Comparison of ENCODE assay signal across 21 cellular contexts in genomic region chr10:43853369-43853768, GRCh38.
A peak's percentile ranks its signal among the peaks of the same experiment; 100 is the strongest.
DNase-seq lines count a peak whose midpoint lies in the region; ATAC-seq and TF ChIP-seq lines count a peak whose summit lies in the region.
"Had no signal": no experiment of that assay in that cellular context is flagged by ENCODE, and none has a peak within 500 bp of the region (broad histone marks: within the 10 kb centered on the region; RNA-seq: fewer than 3 reads in every experiment).

No MANE protein-coding gene starts in this region.

- no peaks in the 10 kb centered on the region for H4K20me1 ChIP-seq in hepatocyte (ENCODE audit: insufficient read depth, poor library complexity, severe bottlenecking)
- H4K20me1 ChIP-seq in Karpas-422 (ENCODE audit: insufficient read depth, low read depth, low read length): no peaks in the 10 kb centered on the region
- H4K20me1 ChIP-seq: BLaER1 had no signal

- 97% methylated on average over 7 of the region's 7 CpGs for WGBS in hepatocyte (ENCODE audit: low lambda C conversion rate, missing lambda C conversion rate)

- H3K27me3 ChIP-seq in hepatocyte (no peaks in the 10 kb centered on the region), Karpas-422 (ENCODE audit: low read length) (no peaks in the 10 kb centered on the region)
- H3K27me3 ChIP-seq: BLaER1, SJCRH30 had no signal

- no peaks in the 10 kb centered on the region for H3K79me2 ChIP-seq in hepatocyte
- H3K79me2 ChIP-seq in Karpas-422 (ENCODE audit: low read length): no peaks in the 10 kb centered on the region

- H3K36me3 ChIP-seq in SK-N-MC (ENCODE audit: insufficient read depth, low read length) (no peaks in the 10 kb centered on the region), hepatocyte (replicated peaks; ENCODE audit: insufficient read depth, low read depth) (no peaks in the 10 kb centered on the region), Karpas-422 (ENCODE audit: insufficient read depth, low read length) (no peaks in the 10 kb centered on the region)
- H3K36me3 ChIP-seq: BLaER1, SJCRH30 had no signal

- no peak for TF ChIP-seq CTCF in hepatocyte (IDR thresholded peaks at IDR 0.05; ENCODE audit: poor library complexity)

- H3K4me1 ChIP-seq in hepatocyte (ENCODE audit: insufficient read depth) (no peaks in the 10 kb centered on the region), Karpas-422 (ENCODE audit: low read length) (peaks cover 16% of the 10 kb centered on the region)
- H3K4me1 ChIP-seq: SJCRH30 had no signal

- H3K4me3 ChIP-seq in SK-N-MC (no peak overlapping the region), hepatocyte (no peak overlapping the region), Karpas-422 (ENCODE audit: low read length) (no peak overlapping the region)
- H3K4me3 ChIP-seq: BLaER1, SJCRH30 had no signal

- ATAC-seq in HG03025 (IDR thresholded peaks at IDR 0.05; ENCODE audit: low FRiP score, unreplicated experiment) (no peak), HG03442 (IDR thresholded peaks at IDR 0.05; ENCODE audit: unreplicated experiment) (no peak)

- no peaks in the 10 kb centered on the region for H3K9me2 ChIP-seq in hepatocyte (replicated peaks; ENCODE audit: insufficient read depth)
- no peaks in the 10 kb centered on the region for H3K9me2 ChIP-seq in Karpas-422 (replicated peaks; ENCODE audit: insufficient read depth, low read length)

- H3K27ac ChIP-seq in SK-N-MC: peak overlapping the region; percentile 64; the same call in 1 of the 2 replicates
- H3K27ac ChIP-seq in hepatocyte: peak overlapping the region; percentile 42
- no peak overlapping the region for H3K27ac ChIP-seq in Karpas-422 (ENCODE audit: low read length)
- H3K27ac ChIP-seq: BLaER1, SJCRH30 had no signal

- H3K9me3 ChIP-seq in SK-N-MC (ENCODE audit: low read depth, low read length) (no peaks in the 10 kb centered on the region), hepatocyte (ENCODE audit: low read depth) (no peaks in the 10 kb centered on the region), Karpas-422 (ENCODE audit: low read length) (no peaks in the 10 kb centered on the region)
- H3K9me3 ChIP-seq: BLaER1, SJCRH30 had no signal

- H3K4me2 ChIP-seq in hepatocyte (no peak overlapping the region), Karpas-422 (ENCODE audit: low read depth, low read length, poor library complexity, severe bottlenecking) (no peak overlapping the region)
- H3K4me2 ChIP-seq: BLaER1 had no signal

- H3K9ac ChIP-seq in SK-N-MC (ENCODE audit: insufficient read length): no peak overlapping the region
- no peak overlapping the region for H3K9ac ChIP-seq in Karpas-422 (ENCODE audit: low read length)
- H3K9ac ChIP-seq: BLaER1 had no signal

- DNase-seq in SK-N-MC (ENCODE audit: low read depth, low spot score) (no peak), hepatocyte (ENCODE audit: low spot score) (no peak), pons (ENCODE audit: low spot score) (peak; percentile 39), Karpas-422 (no peak)
- no peak for DNase-seq in activated CD4-positive, CD25-positive, alpha-beta regulatory T cell (lab: John Stamatoyannopoulos, UW)
- DNase-seq: ACHN; CD4-positive, alpha-beta T cell; COR-L47; DMS79; KG1; MV-4-11; NCI-H1105 treated with DMSO at 0.1 percent for 48 hours; NCI-H1694; NCI-H2081 treated with DMSO at 0.1 percent for 48 hours; NCI-H446; NCI-H526 treated with DMSO at 0.1 percent for 48 hours; OCI-M1 had no signal

- H2AFZ ChIP-seq in hepatocyte (no peak overlapping the region), Karpas-422 (ENCODE audit: low read length) (no peak overlapping the region)
